Comparison of ENCODE assay signal across 23 cellular contexts in genomic region chr22:48700566-48701295, GRCh38.
A peak's percentile ranks its signal among the peaks of the same experiment; 100 is the strongest.
DNase-seq lines count a peak whose midpoint lies in the region; ATAC-seq, FAIRE-seq and TF ChIP-seq lines count a peak whose summit lies in the region.
"Had no signal": no experiment of that assay in that cellular context is flagged by ENCODE, and none has a peak within 500 bp of the region (broad histone marks: within the 10 kb centered on the region; RNA-seq: fewer than 3 reads in every experiment).

No MANE protein-coding gene starts in this region.

- H3K4me1 ChIP-seq in GM23338 (ENCODE audit: insufficient read depth) (no peaks in the 10 kb centered on the region), H1 (replicated peaks in 1 of 4; ENCODE audit: control insufficient read depth in 3 of 4, insufficient read depth in 4 of 4, low read length in 3 of 4) (peaks cover 0 to 8% (median 1%) of the 10 kb centered on the region in 4 experiments; a peak in 2 of 7 replicates)
- H3K4me1 ChIP-seq: Caco-2, right lobe of liver, SJSA1 had no signal

- no peak overlapping the region for H3K23ac ChIP-seq in H1 (ENCODE audit: insufficient read length)

- H2BK20ac ChIP-seq in H1 (ENCODE audit: low read length): no peak overlapping the region

- no peak overlapping the region for H4K8ac ChIP-seq in H1 (ENCODE audit: extremely low read depth, insufficient read depth, low read length)

- no peak overlapping the region for H2BK15ac ChIP-seq in H1 (ENCODE audit: low read length)

- H3K56ac ChIP-seq in H1 (replicated peaks; ENCODE audit: insufficient read length, low read depth, low read length): no peak overlapping the region

- ATAC-seq in GM23338: peak; percentile 49
- no peak for ATAC-seq in GM21786 (IDR thresholded peaks at IDR 0.05; ENCODE audit: unreplicated experiment)
- ATAC-seq in GM18868 (IDR thresholded peaks at IDR 0.05; ENCODE audit: unreplicated experiment): no peak
- ATAC-seq: left colon, mucosa of descending colon, right lobe of liver had no signal

- H3K79me1 ChIP-seq in H1 (ENCODE audit: low read depth, low read length): peaks cover 3% of the 10 kb centered on the region

- H3K27me3 ChIP-seq in GM23338 (ENCODE audit: insufficient read depth) (no peaks in the 10 kb centered on the region), H1 (replicated peaks in 1 of 4; ENCODE audit: control insufficient read depth in 3 of 4, extremely low read depth in 1 of 4, insufficient read depth in 3 of 4, low read length in 3 of 4) (no peaks in the 10 kb centered on the region; a peak in 1 of 7 replicates)
- H3K27me3 ChIP-seq: right lobe of liver, SJSA1 had no signal

- 89% methylated on average over 16 of the region's 19 CpGs; no CpG with 5 or more reads in 1 of the 2 experiments for WGBS in H1 (ENCODE audit: extremely low coverage in 1 of 2, insufficient coverage in 1 of 2, insufficient read length in 1 of 2, insufficient replicate concordance in 2 of 2, low coverage in 1 of 2, low lambda C conversion rate in 2 of 2, missing lambda C conversion rate in 1 of 2), 2 experiments

- H3K9ac ChIP-seq in H1 (replicated peaks in 1 of 4; ENCODE audit: extremely low read depth in 1 of 4, low read depth in 3 of 4, low read length in 3 of 4): no peak overlapping the region

- POLR2A ChIA-PET in H1 (lab: Charles Lee; ENCODE audit: partially characterized antibody): no interaction called here

- H4K91ac ChIP-seq in H1 (replicated peaks; ENCODE audit: insufficient read length, low read length): no peak overlapping the region

- FAIRE-seq in H1 (lab: Jason Lieb, UNC): no peak
- FAIRE-seq: endometrium, G401.6, GM12891 had no signal

- H3K9me3 Mint-ChIP-seq in GM23338: no peaks in the 10 kb centered on the region; the same call in 2 of the 3 replicates

- TF ChIP-seq RAD21 in H1 (IDR thresholded peaks at IDR 0.05 in 1 of 2, conservative IDR thresholded peaks at IDR 0.05 in 1 of 2; ENCODE audit: low read depth in 2 of 2, low read length in 2 of 2): no peak

- H3K4me2 ChIP-seq in GM23338 (no peak overlapping the region), H1 (ENCODE audit: insufficient read depth in 1 of 2, low read depth in 2 of 2, low read length in 2 of 2) (no peak overlapping the region)

- H3K27me3 Mint-ChIP-seq in GM23338 (ENCODE audit: insufficient read depth, low read depth, poor library complexity): peaks cover 2% of the 10 kb centered on the region

- H3K23me2 ChIP-seq in H1 (ENCODE audit: low read depth, low read length): peaks cover 11% of the 10 kb centered on the region; the same call in 1 of the 2 replicates

- H2BK5ac ChIP-seq in H1 (ENCODE audit: low read depth, low read length): 0 out of 2 replicates have a peak overlapping the region, but pooled peaks have one; percentile 81

- H3K4me1 Mint-ChIP-seq in GM23338: peaks cover 7% of the 10 kb centered on the region

- no peak overlapping the region; the same call in 1 of the 2 replicates for H3K18ac ChIP-seq in H1 (ENCODE audit: extremely low read depth, low read length)

- no peak for DNase-seq in GM23338 (ENCODE audit: low spot score)
- DNase-seq in NCI-H460 (ENCODE audit: extremely low read depth, low read depth): peak; percentile 26
- no peak for DNase-seq in H1 (ENCODE audit: low read depth in 1 of 2, low spot score in 2 of 2)
- DNase-seq in pons (ENCODE audit: low spot score): peak; percentile 79
- DNase-seq in NCI-H2029 (lab: John Stamatoyannopoulos, UW): no peak
- DNase-seq: activated CD4-positive, alpha-beta T cell treated with anti-CD3 and anti-CD28 coated beads for 4 hours; activated gamma-delta T cell; amniotic stem cell; Caco-2; central memory CD4-positive, alpha-beta T cell; left colon; NCI-H1048; NCI-H226; stimulated activated CD4-positive, alpha-beta T cell treated with anti-CD3 and anti-CD28 coated beads, Interleukin-1b, Interleukin-23, amount 100 ng/mL, for 48 hours; T1000 had no signal

- no peak overlapping the region for H3K27ac Mint-ChIP-seq in GM23338

- no peaks in the 10 kb centered on the region for H3K9me2 ChIP-seq in GM23338 (ENCODE audit: insufficient read depth)

- no peak overlapping the region for H3K4ac ChIP-seq in H1 (replicated peaks; ENCODE audit: insufficient read length, low read depth, low read length)

- H3K36me3 ChIP-seq in GM23338 (ENCODE audit: insufficient read depth) (no peaks in the 10 kb centered on the region), H1 (ENCODE audit: control insufficient read depth in 2 of 4, insufficient read depth in 4 of 4, low read length in 3 of 4) (no peaks in the 10 kb centered on the region; a peak in 1 of 8 replicates)
- H3K36me3 ChIP-seq: right lobe of liver, SJSA1 had no signal

- TF ChIP-seq POLR2A in H1 (IDR thresholded peaks at IDR 0.05; ENCODE audit: control extremely low read depth in 1 of 2, low read depth in 2 of 2, low read length in 2 of 2): no peak

- no peaks in the 10 kb centered on the region for H3K9me3 ChIP-seq in H1 (ENCODE audit: insufficient read depth in 2 of 2, low read depth in 1 of 2, low read length in 1 of 2)
- H3K9me3 ChIP-seq: Caco-2, mucosa of descending colon, right lobe of liver, SJSA1 had no signal

- H4K20me1 ChIP-seq in GM23338 (replicated peaks; ENCODE audit: insufficient read depth) (no peaks in the 10 kb centered on the region), H1 (replicated peaks in 1 of 2; ENCODE audit: control insufficient read depth in 1 of 2, insufficient read depth in 2 of 2, low read length in 2 of 2) (peaks cover 4 to 24% of the 10 kb centered on the region in 2 experiments)

- TF ChIP-seq EP300 in H1 (IDR thresholded peaks at IDR 0.05; ENCODE audit: borderline replicate concordance in 1 of 2, low read depth in 2 of 2, low read length in 2 of 2): no peak

- no peak overlapping the region for H3K4me3 Mint-ChIP-seq in GM23338

- H3K27ac ChIP-seq in GM23338 (ENCODE audit: low read depth): no peak overlapping the region
- no peak overlapping the region for H3K27ac ChIP-seq in H1 (ENCODE audit: low read depth, low read length)
- H3K27ac ChIP-seq: right lobe of liver, SJSA1 had no signal

- no peak overlapping the region for H2BK120ac ChIP-seq in H1 (replicated peaks; ENCODE audit: low read depth, low read length)

- no peak overlapping the region for H3K14ac ChIP-seq in H1 (ENCODE audit: insufficient read length)

- no peak overlapping the region for H4K5ac ChIP-seq in H1 (ENCODE audit: insufficient read length, low read depth, low read length)

- H3K36me3 Mint-ChIP-seq in GM23338 (ENCODE audit: low read depth): no peaks in the 10 kb centered on the region

- H2AK5ac ChIP-seq in H1 (ENCODE audit: low read depth, low read length): 0 out of 2 replicates have a peak overlapping the region, but pooled peaks have one; percentile 65

- H2AFZ ChIP-seq in GM23338 (no peak overlapping the region), H1 (ENCODE audit: low read length) (no peak overlapping the region)

- CTCF ChIA-PET in H1 (lab: Charles Lee; ENCODE audit: partially characterized antibody): interaction anchor here (0.5 to 1.2 kb wide), 5 partner anchors 9 to 52 kb away, joined by 3 read pairs; no protein-coding TSS in a partner anchor

- H3K79me2 ChIP-seq in GM23338 (replicated peaks; ENCODE audit: insufficient read depth) (no peaks in the 10 kb centered on the region), H1 (ENCODE audit: control insufficient read depth in 1 of 2, insufficient read depth in 2 of 2, low read length in 2 of 2) (peaks cover 0 to 8% of the 10 kb centered on the region in 2 experiments; a peak in 3 of 4 replicates)

- H2BK12ac ChIP-seq in H1 (ENCODE audit: low read depth, low read length): no peak overlapping the region

- no peak for TF ChIP-seq CTCF in GM23338 (conservative IDR thresholded peaks at IDR 0.05; ENCODE audit: low read depth in 2 of 2)
- peak; percentile 14 to 31 (median 19); a peak in 3 of 4 replicates for TF ChIP-seq CTCF in H1 (IDR thresholded peaks at IDR 0.05; ENCODE audit: control extremely low read depth in 1 of 3, insufficient read depth in 1 of 3, low read depth in 1 of 3, low read length in 3 of 3)

- H3K4me3 ChIP-seq in GM23338 (no peak overlapping the region), H1 (ENCODE audit: extremely low read depth in 1 of 4, insufficient read depth in 2 of 4, low read depth in 3 of 4, low read length in 4 of 4) (no peak overlapping the region)
- H3K4me3 ChIP-seq: mucosa of descending colon, right lobe of liver, SJSA1 had no signal

- H3F3A ChIP-seq in GM23338 (replicated peaks; ENCODE audit: low read depth): no peaks in the 10 kb centered on the region

TF ChIP-seq in GM23338, 12 proteins besides CTCF, POLR2A, EP300 and RAD21 (continues in another document):
- TF ChIP-seq ZNF331 (CRISPR knock-in tag; IDR thresholded peaks at IDR 0.05; ENCODE audit: low read depth): no peak
- no peak for TF ChIP-seq EZH2phosphoT487 (IDR thresholded peaks at IDR 0.05; ENCODE audit: unreplicated experiment)
- TF ChIP-seq ZNF114 (CRISPR knock-in tag; IDR thresholded peaks at IDR 0.05): no peak
- no peak for TF ChIP-seq STAT1 (IDR thresholded peaks at IDR 0.05; ENCODE audit: unreplicated experiment)
- TF ChIP-seq EZH2 (IDR thresholded peaks at IDR 0.05; ENCODE audit: low read depth, unreplicated experiment): no peak
- no peak for TF ChIP-seq NANOG (IDR thresholded peaks at IDR 0.05; ENCODE audit: borderline replicate concordance)

TF ChIP-seq in H1, 55 proteins besides CTCF, POLR2A, EP300 and RAD21:
- TF ChIP-seq RBBP5 (IDR thresholded peaks at IDR 0.05; ENCODE audit: borderline replicate concordance, low read depth, low read length) (no peak), NANOG (IDR thresholded peaks at IDR 0.05; ENCODE audit: insufficient read depth, low read depth, low read length, poor library complexity, severe bottlenecking) (no peak)
TF ChIP-seq in H1: peak in this region for 0.

Comparison
In these comparisons a context has a peak if more than half of its experiments do, and no peak if none do; other contexts are left out.
1. DNase-seq: peak in NCI-H460 (single experiment) and pons (single experiment); none in GM23338 (single experiment), H1 (0 of 2) and NCI-H2029 (single experiment).
2. CTCF ChIP-seq: peak in H1 (3 of 3); none in GM23338 (0 of 2).